21 cellular contexts compared by ENCODE assay signal in genomic region chr11:65714433-65714832, GRCh38. TPM values are rescaled to one million over a fixed set of nuclear protein-coding genes. Genes with fewer than 3 reads are reported as not detected.
DNase-seq lines count a peak whose midpoint lies in the region; ATAC-seq lines count a peak whose summit lies in the region.
"Had no signal": no experiment of that assay in that cellular context is flagged by ENCODE, and none has a peak within 500 bp of the region (broad histone marks: within the 10 kb centered on the region; RNA-seq: fewer than 3 reads in every experiment).

No MANE protein-coding gene starts in this region.

- H3K27me3 Mint-ChIP-seq in activated naive CD8-positive, alpha-beta T cell, result no peaks in the 10 kb centered on the region
- H3K27me3 Mint-ChIP-seq in activated naive CD8-positive, alpha-beta T cell treated with anti-CD3 and anti-CD28 coated beads, Interleukin-2, amount 50 U/mL, for 24 hours, result no peaks in the 10 kb centered on the region
- no peaks in the 10 kb centered on the region for H3K27me3 Mint-ChIP-seq in activated T-helper 17 cell treated with anti-CD3 and anti-CD28 coated beads, Interleukin-2, amount 50 U/mL, for 72 hours
- H3K27me3 Mint-ChIP-seq in stimulated activated naive B cell treated with anti-CD40 and anti-IgM and Interleukin-4, amounts not matched to agents 10 μg/mL and 1 μg/mL and 100 μg/mL, for 72 hours, result no peaks in the 10 kb centered on the region

- peak overlapping the region; percentile 38 for H3K4me3 Mint-ChIP-seq in activated naive CD8-positive, alpha-beta T cell
- H3K4me3 Mint-ChIP-seq in activated naive CD8-positive, alpha-beta T cell treated with anti-CD3 and anti-CD28 coated beads, Interleukin-2, amount 50 U/mL, for 24 hours, result no peak overlapping the region
- H3K4me3 Mint-ChIP-seq in activated T-helper 17 cell treated with anti-CD3 and anti-CD28 coated beads, Interleukin-2, amount 50 U/mL, for 72 hours, result peak overlapping the region; percentile 16
- peak overlapping the region in 1 of 2 donors; percentile 46 for H3K4me3 Mint-ChIP-seq in stimulated activated naive B cell treated with anti-CD40 and anti-IgM and Interleukin-4, amounts not matched to agents 10 μg/mL and 1 μg/mL and 100 μg/mL, for 72 hours

- H3K36me3 Mint-ChIP-seq in activated naive CD8-positive, alpha-beta T cell, result peaks cover 5% of the 10 kb centered on the region
- peaks cover 55% of the 10 kb centered on the region for H3K36me3 Mint-ChIP-seq in activated naive CD8-positive, alpha-beta T cell treated with anti-CD3 and anti-CD28 coated beads, Interleukin-2, amount 50 U/mL, for 24 hours (ENCODE audit: low read depth)
- peaks cover 80% of the 10 kb centered on the region for H3K36me3 Mint-ChIP-seq in activated T-helper 17 cell treated with anti-CD3 and anti-CD28 coated beads, Interleukin-2, amount 50 U/mL, for 72 hours (ENCODE audit: low read depth)
- peaks cover 43 to 50% of the 10 kb centered on the region in 2 donors for H3K36me3 Mint-ChIP-seq in stimulated activated naive B cell treated with anti-CD40 and anti-IgM and Interleukin-4, amounts not matched to agents 10 μg/mL and 1 μg/mL and 100 μg/mL, for 72 hours

- ATAC-seq in activated naive CD8-positive, alpha-beta T cell treated with anti-CD3 and anti-CD28 coated beads, Interleukin-2, amount 50 U/mL, for 24 hours, result no peak
- no peak for ATAC-seq in activated T-helper 17 cell treated with anti-CD3 and anti-CD28 coated beads, Interleukin-2, amount 50 U/mL, for 72 hours (replicated peaks)
- no peak for ATAC-seq in stimulated activated naive B cell treated with anti-CD40 and anti-IgM and Interleukin-4, amounts not matched to agents 10 μg/mL and 1 μg/mL and 100 μg/mL, for 72 hours (replicated peaks)
- ATAC-seq in left colon, result no peak
- ATAC-seq: gastrocnemius medialis, right lobe of liver had no signal

- H3K27ac Mint-ChIP-seq in activated naive CD8-positive, alpha-beta T cell, result peak overlapping the region; percentile 79
- no peak overlapping the region for H3K27ac Mint-ChIP-seq in activated naive CD8-positive, alpha-beta T cell treated with anti-CD3 and anti-CD28 coated beads, Interleukin-2, amount 50 U/mL, for 24 hours
- no peak overlapping the region for H3K27ac Mint-ChIP-seq in activated T-helper 17 cell treated with anti-CD3 and anti-CD28 coated beads, Interleukin-2, amount 50 U/mL, for 72 hours
- H3K27ac Mint-ChIP-seq in stimulated activated naive B cell treated with anti-CD40 and anti-IgM and Interleukin-4, amounts not matched to agents 10 μg/mL and 1 μg/mL and 100 μg/mL, for 72 hours, result peak overlapping the region; percentile 38

- intact Hi-C loops in left colon (cut with DNase I, micrococcal nuclease), result loop anchor here in 1 of 2 donors (5.0 kb wide), 1 partner anchor 103 kb away; no protein-coding TSS in a partner anchor

- peaks cover 38% of the 10 kb centered on the region for H3K4me1 Mint-ChIP-seq in activated naive CD8-positive, alpha-beta T cell (ENCODE audit: low read depth)
- peaks cover 43% of the 10 kb centered on the region for H3K4me1 Mint-ChIP-seq in activated naive CD8-positive, alpha-beta T cell treated with anti-CD3 and anti-CD28 coated beads, Interleukin-2, amount 50 U/mL, for 24 hours
- H3K4me1 Mint-ChIP-seq in activated T-helper 17 cell treated with anti-CD3 and anti-CD28 coated beads, Interleukin-2, amount 50 U/mL, for 72 hours, result peaks cover 23% of the 10 kb centered on the region
- H3K4me1 Mint-ChIP-seq in stimulated activated naive B cell treated with anti-CD40 and anti-IgM and Interleukin-4, amounts not matched to agents 10 μg/mL and 1 μg/mL and 100 μg/mL, for 72 hours, result peaks cover 42 to 62% of the 10 kb centered on the region in 2 donors

- no peak for DNase-seq in activated naive CD8-positive, alpha-beta T cell treated with anti-CD3 and anti-CD28 coated beads, Interleukin-2, amount 50 U/mL, for 24 hours
- DNase-seq in mesenteric fat pad (ENCODE audit: low spot score) (peak; percentile 77), SK-N-DZ (ENCODE audit: low spot score) (no peak), NCI-H524 (lab: John Stamatoyannopoulos, UW) (no peak), left colon (no peak)
- DNase-seq in stimulated activated naive B cell treated with anti-CD40 and anti-IgM and Interleukin-4, amounts not matched to agents 10 μg/mL and 1 μg/mL and 100 μg/mL, for 72 hours, result no peak
- DNase-seq: activated CD4-positive, CD25-positive, alpha-beta regulatory T cell treated with anti-CD3 and anti-CD28 coated beads, Interleukin-2, amount 50 U/mL, for 72 hours; activated CD8-positive, alpha-beta memory T cell treated with anti-CD3 and anti-CD28 coated beads, Interleukin-2, amount 50 U/mL, for 48 hours; adrenal gland; dorsolateral prefrontal cortex; gastrocnemius medialis; KG1; NCI-H1694 treated with DMSO at 0.1 percent for 48 hours; NCI-H2227 treated with DMSO at 0.1 percent for 48 hours; right lobe of liver; SIG-M5; stimulated activated CD4-positive, alpha-beta T cell treated with anti-CD3 and anti-CD28 coated beads, Interleukin-15, amount 100 ng/mL, for 24 hours; T1000; tibial artery had no signal

- no peaks in the 10 kb centered on the region for H3K9me3 Mint-ChIP-seq in activated naive CD8-positive, alpha-beta T cell (ENCODE audit: low read depth)
- no peaks in the 10 kb centered on the region for H3K9me3 Mint-ChIP-seq in activated naive CD8-positive, alpha-beta T cell treated with anti-CD3 and anti-CD28 coated beads, Interleukin-2, amount 50 U/mL, for 24 hours
- H3K9me3 Mint-ChIP-seq in activated T-helper 17 cell treated with anti-CD3 and anti-CD28 coated beads, Interleukin-2, amount 50 U/mL, for 72 hours, result no peaks in the 10 kb centered on the region
- no peaks in the 10 kb centered on the region for H3K9me3 Mint-ChIP-seq in stimulated activated naive B cell treated with anti-CD40 and anti-IgM and Interleukin-4, amounts not matched to agents 10 μg/mL and 1 μg/mL and 100 μg/mL, for 72 hours

RNA-seq across cellular contexts. Expression of gene KAT5, which starts 2.4 kb away (rescaled TPM):
- 10 to 100 TPM; 75.6 to 88.8 TPM for total RNA-seq in activated T-helper 17 cell treated with anti-CD3 and anti-CD28 coated beads, Interleukin-2, amount 50 U/mL, for 72 hours
- total RNA-seq in mesenteric fat pad, result 49.9 TPM
- polyA plus RNA-seq in SK-N-DZ (2014; cell fraction: cytosol; rRNA removed), result 51.7 and 63.6 TPM in 2 replicates
- polyA plus RNA-seq in SK-N-DZ (2014; cell fraction: nucleus; rRNA removed), result 57.7 and 75.3 TPM in 2 replicates
- total RNA-seq in left colon, result 10 to 100 TPM; 70.8 to 72.3 TPM

RNA-seq across cellular contexts. Expression of gene RNASEH2C, which starts 6.2 kb away (rescaled TPM):
- 10 to 100 TPM; 57.4 to 92.9 TPM for total RNA-seq in activated T-helper 17 cell treated with anti-CD3 and anti-CD28 coated beads, Interleukin-2, amount 50 U/mL, for 72 hours
- total RNA-seq in mesenteric fat pad (71.8 TPM), left colon (10 to 100 TPM; 23.7 to 31.2 TPM)
- 99.5 and 113 TPM in 2 replicates for polyA plus RNA-seq in SK-N-DZ (2014; cell fraction: cytosol; rRNA removed)
- polyA plus RNA-seq in SK-N-DZ (2014; cell fraction: nucleus; rRNA removed), result 230 and 265 TPM in 2 replicates

RNA-seq across cellular contexts. Expression of gene RELA, which starts 51.7 kb away (rescaled TPM):
- 100 to 1,000 TPM in 1 of 2 donors, 10 to 100 TPM in 1; 82.5 to 150 TPM for total RNA-seq in activated T-helper 17 cell treated with anti-CD3 and anti-CD28 coated beads, Interleukin-2, amount 50 U/mL, for 72 hours
- total RNA-seq in mesenteric fat pad, result 80.0 TPM
- 23.5 and 37.3 TPM in 2 replicates for polyA plus RNA-seq in SK-N-DZ (2014; cell fraction: cytosol; rRNA removed)
- 61.4 and 69.4 TPM in 2 replicates for polyA plus RNA-seq in SK-N-DZ (2014; cell fraction: nucleus; rRNA removed)
- 10 to 100 TPM; 57.6 to 62.9 TPM for total RNA-seq in left colon

Comparison
In these comparisons a context has a peak if more than half of its experiments do, and no peak if none do; other contexts are left out.
1. H3K27ac Mint-ChIP-seq: peak in activated naive CD8-positive, alpha-beta T cell (single experiment) and stimulated activated naive B cell treated with anti-CD40 and anti-IgM and Interleukin-4, amounts not matched to agents 10 μg/mL and 1 μg/mL and 100 μg/mL, for 72 hours (single experiment); none in activated naive CD8-positive, alpha-beta T cell treated with anti-CD3 and anti-CD28 coated beads, Interleukin-2, amount 50 U/mL, for 24 hours (single experiment) and activated T-helper 17 cell treated with anti-CD3 and anti-CD28 coated beads, Interleukin-2, amount 50 U/mL, for 72 hours (single experiment).